In the genomic region with DNA sequence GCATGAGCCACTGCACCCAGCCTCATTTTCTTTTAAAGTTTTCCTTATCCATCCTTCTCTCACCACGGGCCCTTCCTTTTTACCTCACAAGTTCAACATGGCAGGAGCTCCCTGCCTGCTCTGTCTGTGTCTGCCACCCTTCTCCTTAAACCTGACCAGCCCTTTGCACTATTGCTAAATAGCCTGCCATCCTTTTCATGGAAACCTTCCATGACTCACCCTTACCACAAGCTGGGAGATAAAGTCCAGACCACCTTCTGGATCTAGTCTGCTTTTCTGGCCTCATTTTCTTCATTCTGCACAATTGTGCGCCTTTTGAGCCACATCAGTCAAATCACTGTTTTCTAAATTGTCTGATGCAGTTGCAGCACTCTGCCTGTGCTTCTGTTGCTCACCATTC, we compare ENCODE assay signal across 17 cellular contexts. TPM values are rescaled to one million over a fixed set of nuclear protein-coding genes. Genes with fewer than 3 reads are reported as not detected.
DNase-seq lines count a peak whose midpoint lies in the region; ATAC-seq, FAIRE-seq and TF ChIP-seq lines count a peak whose summit lies in the region.
"Had no signal": no experiment of that assay in that cellular context is flagged by ENCODE, and none has a peak within 500 bp of the region (broad histone marks: within the 10 kb centered on the region; RNA-seq: fewer than 3 reads in every experiment).

No MANE protein-coding gene starts in this region.

- H3K9ac ChIP-seq in astrocyte (ENCODE audit: low read length) (no peak overlapping the region), HepG2 (ENCODE audit: insufficient read depth, low read depth, low read length) (no peak overlapping the region)

- H3K27ac Mint-ChIP-seq in astrocyte (ENCODE audit: unreplicated experiment): peak overlapping the region; percentile 34
- H3K27ac Mint-ChIP-seq: brain had no signal

- no TSS peak for BruUV-seq in HepG2 (replicated peaks; lab: Mats Ljungman, UMichigan)

- no peaks in the 10 kb centered on the region for H3K27me3 Mint-ChIP-seq in astrocyte (ENCODE audit: low read depth, unreplicated experiment)
- H3K27me3 Mint-ChIP-seq: CD4-positive, CD25-positive, alpha-beta regulatory T cell had no signal

- H3K9me3 ChIP-seq in astrocyte (ENCODE audit: insufficient read depth, low read depth, low read length) (no peaks in the 10 kb centered on the region), HepG2 (ENCODE audit: low read length) (no peaks in the 10 kb centered on the region)
- H3K9me3 ChIP-seq: HAP-1, SJSA1 had no signal

- H3K9me3 Mint-ChIP-seq in astrocyte (ENCODE audit: unreplicated experiment): no peaks in the 10 kb centered on the region
- H3K9me3 Mint-ChIP-seq: brain; CD4-positive, CD25-positive, alpha-beta regulatory T cell had no signal

- H3K36me3 Mint-ChIP-seq in astrocyte (ENCODE audit: low read depth, unreplicated experiment): peaks cover 42% of the 10 kb centered on the region
- H3K36me3 Mint-ChIP-seq: brain had no signal

- H3K4me1 Mint-ChIP-seq in astrocyte (ENCODE audit: low read depth, unreplicated experiment): peaks cover 19% of the 10 kb centered on the region
- H3K4me1 Mint-ChIP-seq: brain had no signal

- peak; percentile 48 for DNase-seq in EH (ENCODE audit: low read depth)
- peak; percentile 34 for DNase-seq in MV-4-11 (lab: John Stamatoyannopoulos, UW)
- DNase-seq in astrocyte (ENCODE audit: low read depth): peak; percentile 54
- DNase-seq in HepG2 (ENCODE audit: low spot score): peak; percentile 58
- no peak for DNase-seq in activated CD4-positive, CD25-positive, alpha-beta regulatory T cell (lab: John Stamatoyannopoulos, UW)
- DNase-seq in SHP77 treated with DMSO at 0.1 percent for 48 hours (lab: John Stamatoyannopoulos, UW): no peak
- no peak for DNase-seq in HEK293T (ENCODE audit: extremely low spot score)
- DNase-seq: activated T-cell treated with anti-CD3 and anti-CD28 coated beads for 4 hours; CD4-positive, CD25-positive, alpha-beta regulatory T cell; hippocampal formation; NCI-H146 had no signal

- H4K20me1 ChIP-seq in astrocyte (ENCODE audit: insufficient read depth, low read length) (no peaks in the 10 kb centered on the region), HepG2 (ENCODE audit: insufficient read depth, low read length) (no peaks in the 10 kb centered on the region)

- FAIRE-seq in astrocyte (lab: Jason Lieb, UNC): no peak
- no peak for FAIRE-seq in HepG2 (lab: Jason Lieb, UNC)
- FAIRE-seq: endometrium, GM18507 had no signal

- WGBS in HepG2 (ENCODE audit: low lambda C conversion rate): 67% methylated on average over 2 of the region's 2 CpGs

- TF ChIP-seq POLR2A in HepG2 (IDR thresholded peaks at IDR 0.05; ENCODE audit: insufficient read depth in 1 of 2, low read depth in 2 of 2, low read length in 2 of 2): no peak

- CTCF ChIA-PET in HepG2 (lab: Yijun Ruan, JAX; ENCODE audit: low intra/inter-chr PET ratio, low total read pairs) (no interaction called here), HEK293T (lab: Yijun Ruan, JAX) (no interaction called here)

- H3K4me2 ChIP-seq in astrocyte (ENCODE audit: low read length) (no peak overlapping the region), HepG2 (ENCODE audit: low read depth, low read length) (no peak overlapping the region; the same call in 1 of the 2 replicates)

- TF ChIP-seq EP300 in HepG2 (IDR thresholded peaks at IDR 0.05; ENCODE audit: low read depth in 2 of 2, low read length in 2 of 2) (peak in 1 of 2 experiments; percentile 64; a peak in 1 of 4 replicates), HepG2 (CRISPR knock-in tag; IDR thresholded peaks at IDR 0.05; ENCODE audit: borderline replicate concordance) (no peak)

- POLR2A ChIA-PET in HepG2 (lab: Yijun Ruan, JAX) (interaction anchor here (1.0 to 1.1 kb wide), 2 partner anchors 10 to 20 kb away, joined by 3 to 6 read pairs; a partner anchor contains a TSS), HEK293T (lab: Yijun Ruan, JAX) (no interaction called here)

- no peak overlapping the region for H3K4me3 Mint-ChIP-seq in astrocyte (ENCODE audit: unreplicated experiment)
- H3K4me3 Mint-ChIP-seq: brain had no signal

- H3K79me2 ChIP-seq in astrocyte (ENCODE audit: insufficient read depth, low read length) (no peaks in the 10 kb centered on the region), HepG2 (ENCODE audit: insufficient read depth, low read length) (no peaks in the 10 kb centered on the region)

- no peak for TF ChIP-seq CTCF in astrocyte (IDR thresholded peaks at IDR 0.05; ENCODE audit: insufficient read depth, low read depth, low read length)
- no peak for TF ChIP-seq CTCF in HepG2 (CRISPR knock-in tag; IDR thresholded peaks at IDR 0.05)

- peaks cover 15% of the 10 kb centered on the region for H3K4me1 ChIP-seq in astrocyte (ENCODE audit: insufficient read depth, low read length)
- peaks cover 49% of the 10 kb centered on the region for H3K4me1 ChIP-seq in HepG2 (ENCODE audit: insufficient read depth, low read length)
- H3K4me1 ChIP-seq: HAP-1, SJSA1 had no signal

- H3K4me3 ChIP-seq in astrocyte (ENCODE audit: insufficient read depth, low read depth, low read length) (no peak overlapping the region), HepG2 (replicated peaks in 1 of 3; ENCODE audit: insufficient read depth in 1 of 3, low read depth in 2 of 3, low read length in 3 of 3) (no peak overlapping the region)
- H3K4me3 ChIP-seq: HAP-1, SJSA1 had no signal

- H3K36me3 ChIP-seq in astrocyte (ENCODE audit: insufficient read depth, low read length) (no peaks in the 10 kb centered on the region), HepG2 (replicated peaks in 1 of 2; ENCODE audit: control insufficient read depth in 1 of 2, insufficient read depth in 2 of 2, low read length in 2 of 2) (peaks cover 0 to 7% of the 10 kb centered on the region in 2 experiments; a peak in 2 of 5 replicates)

- no peak overlapping the region for H2AFZ ChIP-seq in astrocyte (ENCODE audit: low read depth, low read length)
- no peak overlapping the region for H2AFZ ChIP-seq in HepG2 (ENCODE audit: low read length)

- in situ Hi-C loops in HepG2 (cut with HindIII; ENCODE audit: extremely low pct_ligation_motif_present, low pct_unique_long_range_greater_than_20kb): loop anchor here (25.0 kb wide), 1 partner anchor 1127 kb away; a partner anchor contains a TSS

- intact Hi-C loops in HepG2 (cut with micrococcal nuclease; ENCODE audit: unreplicated experiment): no loop called here

- ATAC-seq in HepG2 (peak; percentile 40), HG03280 (IDR thresholded peaks at IDR 0.05; ENCODE audit: unreplicated experiment) (no peak)

- H3K27ac ChIP-seq in astrocyte (ENCODE audit: low read depth, low read length) (no peak overlapping the region), HepG2 (ENCODE audit: extremely low read length, insufficient read depth, low read length) (no peak overlapping the region)
- H3K27ac ChIP-seq: SJSA1 had no signal

- TF ChIP-seq RAD21 in HepG2 (CRISPR knock-in tag; IDR thresholded peaks at IDR 0.05): no peak

- no peaks in the 10 kb centered on the region for H3K27me3 ChIP-seq in astrocyte (ENCODE audit: insufficient read depth, low read length)
- H3K27me3 ChIP-seq in HepG2 (ENCODE audit: control insufficient read depth in 1 of 2, insufficient read depth in 2 of 2, low read length in 2 of 2): no peaks in the 10 kb centered on the region
- H3K27me3 ChIP-seq: SJSA1 had no signal

TF ChIP-seq in HepG2, 621 proteins besides CTCF, POLR2A, EP300 and RAD21 (continues in another document):
- TF ChIP-seq, protein P1, sequence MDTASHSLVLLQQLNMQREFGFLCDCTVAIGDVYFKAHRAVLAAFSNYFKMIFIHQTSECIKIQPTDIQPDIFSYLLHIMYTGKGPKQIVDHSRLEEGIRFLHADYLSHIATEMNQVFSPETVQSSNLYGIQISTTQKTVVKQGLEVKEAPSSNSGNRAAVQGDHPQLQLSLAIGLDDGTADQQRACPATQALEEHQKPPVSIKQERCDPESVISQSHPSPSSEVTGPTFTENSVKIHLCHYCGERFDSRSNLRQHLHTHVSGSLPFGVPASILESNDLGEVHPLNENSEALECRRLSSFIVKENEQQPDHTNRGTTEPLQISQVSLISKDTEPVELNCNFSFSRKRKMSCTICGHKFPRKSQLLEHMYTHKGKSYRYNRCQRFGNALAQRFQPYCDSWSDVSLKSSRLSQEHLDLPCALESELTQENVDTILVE (CRISPR knock-in tag; IDR thresholded peaks at IDR 0.05): no peak

TF ChIP-seq in HEK293T, 16 proteins besides CTCF, POLR2A, EP300 and RAD21 (continues in another document):
- TF ChIP-seq FOXM1 (IDR thresholded peaks at IDR 0.05; ENCODE audit: borderline replicate concordance) (no peak), SUZ12 (IDR thresholded peaks at IDR 0.05) (no peak), L3MBTL2 (conservative IDR thresholded peaks at IDR 0.05) (no peak), FOXK2 (IDR thresholded peaks at IDR 0.05) (no peak)

RNA-seq across cellular contexts. Expression of a gene that starts 8.9 kb away (rescaled TPM):
- total RNA-seq in astrocyte (148 and 163 TPM in 2 replicates), HepG2 (2016; rRNA removed; fragmentation: Illumina TruSeq; extraction: Trizol) (19.1 and 29.0 TPM in 2 replicates)
- total RNA-seq in HepG2 (2016; cell fraction: cytosol; rRNA removed; fragmentation: Illumina TruSeq; extraction: Trizol; ENCODE audit: low read depth): 1.6 and 2.3 TPM in 2 replicates
- total RNA-seq in HepG2 (2016; cell fraction: insoluble cytoplasmic fraction; rRNA removed; fragmentation: Illumina TruSeq; extraction: Trizol): 18.9 and 31.1 TPM in 2 replicates
- 3.5 and 4.4 TPM in 2 replicates for total RNA-seq in HepG2 (2016; cell fraction: membrane; rRNA removed; fragmentation: Illumina TruSeq; extraction: Trizol)
- total RNA-seq in HepG2 (2016; cell fraction: nucleus; rRNA removed; fragmentation: Illumina TruSeq; extraction: Trizol): 20.2 and 22.3 TPM in 2 replicates
- 9.0 and 11.8 TPM in 2 replicates for polyA plus RNA-seq in HepG2 (2011; rRNA removed)
- polyA plus RNA-seq in HepG2 (2011; cell fraction: cytosol; rRNA removed): 4.3 and 7.9 TPM in 2 replicates
- 9.8 and 15.0 TPM in 2 replicates for polyA plus RNA-seq in HepG2 (2011; cell fraction: nucleus; rRNA removed)
- 4.6 and 5.2 TPM in 2 replicates for polyA plus RNA-seq in HepG2 (2012)
- 0.84 and 1.1 TPM in 2 replicates for polyA plus RNA-seq in HepG2 (2016; cell fraction: cytosol; fragmentation: Illumina TruSeq; extraction: Trizol; ENCODE audit: low read depth)
- 12.0 and 13.5 TPM in 2 replicates for polyA plus RNA-seq in HepG2 (2016; cell fraction: insoluble cytoplasmic fraction; fragmentation: Illumina TruSeq; extraction: Trizol; ENCODE audit: low read depth)
- polyA plus RNA-seq in HepG2 (2016; cell fraction: membrane; fragmentation: Illumina TruSeq; extraction: Trizol; ENCODE audit: low read depth): 1.2 and 1.3 TPM in 2 replicates
- polyA plus RNA-seq in HepG2 (2016; cell fraction: nucleus; fragmentation: Illumina TruSeq; extraction: Trizol; ENCODE audit: insufficient read depth, low read depth): 18.1 and 19.5 TPM in 2 replicates
- 11.0 and 43.0 TPM in 2 replicates for polyA minus RNA-seq in HepG2 (2011; rRNA and poly(A)+ RNA removed; ENCODE audit: low replicate concordance)
- polyA minus RNA-seq in HepG2 (2011; cell fraction: cytosol; rRNA and poly(A)+ RNA removed): 8.9 and 14.8 TPM in 2 replicates
- 35.8 and 42.8 TPM in 2 replicates for polyA minus RNA-seq in HepG2 (2011; cell fraction: nucleus; rRNA and poly(A)+ RNA removed)

Comparison
In these comparisons a context has a peak if more than half of its experiments do, and no peak if none do; other contexts are left out.
1. DNase-seq: peak in EH (single experiment), MV-4-11 (single experiment), astrocyte (single experiment) and HepG2 (single experiment); none in activated CD4-positive, CD25-positive, alpha-beta regulatory T cell (0 of 4), SHP77 treated with DMSO at 0.1 percent for 48 hours (single experiment) and HEK293T (single experiment).